22 cellular contexts compared by ENCODE assay signal in genomic region chr2:175585531-175585930, GRCh38.
"Had no signal": no experiment of that assay in that cellular context is flagged by ENCODE, and none has a peak within 500 bp of the region (broad histone marks: within the 10 kb centered on the region; RNA-seq: fewer than 3 reads in every experiment).

No MANE protein-coding gene starts in this region.

- ATAC-seq: natural killer cell; sciatic nerve; stimulated activated naive B cell treated with anti-CD40 and anti-IgM and Interleukin-4, amounts not matched to agents 10 μg/mL and 1 μg/mL and 100 μg/mL, for 72 hours; stimulated activated naive CD8-positive, alpha-beta T cell treated with anti-CD3 and anti-CD28 coated beads, Interleukin-15, Interleukin-2, amounts not matched to agents 100 U/mL and 50 U/mL, for 24 hours had no signal

- H3K4me3 ChIP-seq: left ventricle myocardium inferior, lung, ovary, right atrium auricular region, skin epidermis, stomach, testis, thyroid gland, transverse colon, upper lobe of left lung, vagina had no signal

- H3K27ac ChIP-seq: left ventricle myocardium inferior, ovary, right atrium auricular region, skin epidermis, stomach, testis, thyroid gland, transverse colon, upper lobe of left lung, vagina had no signal

- H3K9me3 ChIP-seq: left ventricle myocardium inferior, ovary, right atrium auricular region, testis, thyroid gland, transverse colon, upper lobe of left lung, vagina had no signal

- DNase-seq: islet precursor cell; left ventricle myocardium inferior; mesendoderm; naive B cell; natural killer cell; ovary; stimulated activated CD4-positive, alpha-beta T cell treated with anti-CD3 and anti-CD28 coated beads, Interleukin-12 subunit alpha, Interleukin-12 subunit beta, amount 100 ng/mL, for 4 hours; stimulated activated CD4-positive, alpha-beta T cell treated with anti-CD3 and anti-CD28 coated beads, Interleukin-15, amount 100 ng/mL, for 24 hours; stimulated activated CD4-positive, alpha-beta T cell treated with anti-CD3 and anti-CD28 coated beads, Interleukin-2, amount 100 ng/mL, for 24 hours; stimulated activated CD4-positive, alpha-beta T cell treated with anti-CD3 and anti-CD28 coated beads, Interleukin-4, amount 100 ng/mL, for 1 hour; stimulated activated naive B cell treated with anti-CD40 and anti-IgM and Interleukin-4, amounts not matched to agents 10 μg/mL and 1 μg/mL and 100 μg/mL, for 72 hours; stimulated activated naive CD8-positive, alpha-beta T cell treated with anti-CD3 and anti-CD28 coated beads, Interleukin-15, Interleukin-2, amounts not matched to agents 100 U/mL and 50 U/mL, for 24 hours; stomach; testis; thyroid gland; transverse colon; upper lobe of left lung had no signal

- H3K4me1 ChIP-seq: left ventricle myocardium inferior, right atrium auricular region, stomach, testis, thyroid gland, transverse colon, upper lobe of left lung, vagina had no signal

- H3K27me3 ChIP-seq: ovary, right atrium auricular region, stomach, testis, thyroid gland, transverse colon, upper lobe of left lung, vagina had no signal

- H3K36me3 ChIP-seq: left ventricle myocardium inferior, ovary, right atrium auricular region, stomach, thyroid gland, transverse colon, upper lobe of left lung, vagina had no signal
